In genomic region chr12:130761537-130762318, GRCh38 we compare ENCODE assay signal across 1 cellular context.
TF ChIP-seq lines count a peak whose summit lies in the region.

No MANE protein-coding gene starts in this region.

TF ChIP-seq in HepG2, 621 proteins besides CTCF, POLR2A, EP300 and RAD21 (continued from another document and continues in another):
- TF ChIP-seq ZBTB40 (IDR thresholded peaks at IDR 0.05), result no peak
- TF ChIP-seq ZBTB40 (CRISPR knock-in tag; IDR thresholded peaks at IDR 0.05), result no peak
- TF ChIP-seq ZNF274 (CRISPR knock-in tag; IDR thresholded peaks at IDR 0.05), result no peak
- no peak for TF ChIP-seq KAT7 (CRISPR knock-in tag; IDR thresholded peaks at IDR 0.05; ENCODE audit: borderline replicate concordance)
- peak; percentile 41; the same call in 1 of the 2 replicates for TF ChIP-seq ZNF580 (CRISPR knock-in tag; IDR thresholded peaks at IDR 0.05; ENCODE audit: borderline replicate concordance, low read depth)
- TF ChIP-seq ZFX (CRISPR knock-in tag; IDR thresholded peaks at IDR 0.05; ENCODE audit: low read depth), result 0 out of 2 replicates have a peak, but pooled peaks have one; percentile 28
- TF ChIP-seq MEIS1 (CRISPR knock-in tag; IDR thresholded peaks at IDR 0.05; ENCODE audit: borderline replicate concordance), result no peak
- TF ChIP-seq SETDB1 (CRISPR knock-in tag; IDR thresholded peaks at IDR 0.05; ENCODE audit: borderline replicate concordance), result no peak
- TF ChIP-seq SMAD3 (CRISPR knock-in tag; IDR thresholded peaks at IDR 0.05), result 0 out of 2 replicates have a peak, but pooled peaks have one; percentile 33
- TF ChIP-seq PPARG (CRISPR knock-in tag; conservative IDR thresholded peaks at IDR 0.05), result no peak
- peak; percentile 47; the same call in 1 of the 2 replicates for TF ChIP-seq KDM2A (CRISPR knock-in tag; IDR thresholded peaks at IDR 0.05; ENCODE audit: borderline replicate concordance, low read depth)
- peak; percentile 31; the same call in 1 of the 2 replicates for TF ChIP-seq FOSL2 (CRISPR knock-in tag; IDR thresholded peaks at IDR 0.05)
- peak; percentile 52; the same call in 1 of the 2 replicates for TF ChIP-seq ZBTB33 (CRISPR knock-in tag; IDR thresholded peaks at IDR 0.05)
- TF ChIP-seq KDM5B (CRISPR knock-in tag; IDR thresholded peaks at IDR 0.05; ENCODE audit: borderline replicate concordance), result peak; percentile 48; the same call in 1 of the 2 replicates
- 0 out of 2 replicates have a peak, but pooled peaks have one; percentile 13 for TF ChIP-seq PAXIP1 (CRISPR knock-in tag; conservative IDR thresholded peaks at IDR 0.05)
- TF ChIP-seq DZIP1 (CRISPR knock-in tag; IDR thresholded peaks at IDR 0.05), result no peak
- TF ChIP-seq ZNF574 (CRISPR knock-in tag; IDR thresholded peaks at IDR 0.05), result 0 out of 2 replicates have a peak, but pooled peaks have one; percentile 9
- TF ChIP-seq SALL1 (CRISPR knock-in tag; IDR thresholded peaks at IDR 0.05), result peak; percentile 47; the same call in 1 of the 2 replicates
- no peak for TF ChIP-seq ZMYM3 (CRISPR knock-in tag; IDR thresholded peaks at IDR 0.05)
- TF ChIP-seq ZNF609 (CRISPR knock-in tag; IDR thresholded peaks at IDR 0.05; ENCODE audit: borderline replicate concordance), result no peak
